23 cellular contexts compared by ENCODE assay signal in the genomic region with DNA sequence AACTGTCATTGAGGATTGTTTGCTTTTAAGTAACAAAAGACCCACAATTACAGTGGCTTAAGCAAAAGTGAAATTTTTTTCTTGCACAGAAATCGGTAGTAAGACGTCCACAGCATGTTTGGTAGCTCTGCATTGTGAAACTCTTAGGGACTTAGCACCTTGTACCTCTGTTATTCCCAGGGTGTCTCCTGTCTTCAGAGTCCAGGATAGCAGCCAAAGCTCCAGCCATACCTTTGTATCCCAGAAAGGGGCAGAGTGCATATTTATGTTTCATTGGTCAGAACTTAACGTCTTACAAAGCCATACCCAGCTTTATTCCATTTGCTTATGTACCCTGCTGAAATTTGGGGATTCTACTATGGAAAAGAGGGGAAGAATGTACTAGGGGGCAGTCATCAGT. TPM values are rescaled to one million over a fixed set of nuclear protein-coding genes. Genes with fewer than 3 reads are reported as not detected.
"Had no signal": no experiment of that assay in that cellular context is flagged by ENCODE, and none has a peak within 500 bp of the region (broad histone marks: within the 10 kb centered on the region; RNA-seq: fewer than 3 reads in every experiment).

No MANE protein-coding gene starts in this region.

- H3K27ac ChIP-seq: esophagus squamous epithelium, gastroesophageal sphincter, psoas muscle, right lobe of liver, spleen, stomach, thyroid gland, upper lobe of left lung, uterus had no signal

- H3K4me3 ChIP-seq: esophagus squamous epithelium, gastroesophageal sphincter, lung, psoas muscle, right lobe of liver, spleen, stomach, thyroid gland, upper lobe of left lung, uterus had no signal

- FAIRE-seq: keratinocyte had no signal

- H3K27me3 ChIP-seq: esophagus squamous epithelium, gastroesophageal sphincter, right lobe of liver, spleen, stomach, thyroid gland, upper lobe of left lung, uterus had no signal

- ATAC-seq: gastroesophageal sphincter, left ventricle myocardium superior, psoas muscle had no signal

- H3K4me1 ChIP-seq: right lobe of liver, uterus had no signal

- DNase-seq: esophagus squamous epithelium; foreskin fibroblast; glutamatergic neuron; immature natural killer cell; left ventricle myocardium superior; mesenchymal stem cell; naive B cell; psoas muscle; retina; right lobe of liver; spleen; stimulated activated CD4-positive, alpha-beta T cell treated with anti-CD3 and anti-CD28 coated beads, Interleukin-15, amount 100 ng/mL, for 24 hours; stimulated activated CD4-positive, alpha-beta T cell treated with anti-CD3 and anti-CD28 coated beads, Interleukin-1b, Interleukin-23, amount 100 ng/mL, for 48 hours; stimulated activated CD4-positive, alpha-beta T cell treated with anti-CD3 and anti-CD28 coated beads, Interleukin-4, amount 100 ng/mL, for 24 hours; stimulated activated naive CD4-positive, alpha-beta T cell; stomach; thyroid gland; upper lobe of left lung; uterus had no signal

- H3K36me3 ChIP-seq: thyroid gland, uterus had no signal

- H3K9me3 ChIP-seq: right lobe of liver, thyroid gland had no signal

RNA-seq across cellular contexts. Expression of a gene that starts 37.8 kb away (rescaled TPM):
- total RNA-seq: epithelial cell of proximal tubule had no signal
